In the genomic region with DNA sequence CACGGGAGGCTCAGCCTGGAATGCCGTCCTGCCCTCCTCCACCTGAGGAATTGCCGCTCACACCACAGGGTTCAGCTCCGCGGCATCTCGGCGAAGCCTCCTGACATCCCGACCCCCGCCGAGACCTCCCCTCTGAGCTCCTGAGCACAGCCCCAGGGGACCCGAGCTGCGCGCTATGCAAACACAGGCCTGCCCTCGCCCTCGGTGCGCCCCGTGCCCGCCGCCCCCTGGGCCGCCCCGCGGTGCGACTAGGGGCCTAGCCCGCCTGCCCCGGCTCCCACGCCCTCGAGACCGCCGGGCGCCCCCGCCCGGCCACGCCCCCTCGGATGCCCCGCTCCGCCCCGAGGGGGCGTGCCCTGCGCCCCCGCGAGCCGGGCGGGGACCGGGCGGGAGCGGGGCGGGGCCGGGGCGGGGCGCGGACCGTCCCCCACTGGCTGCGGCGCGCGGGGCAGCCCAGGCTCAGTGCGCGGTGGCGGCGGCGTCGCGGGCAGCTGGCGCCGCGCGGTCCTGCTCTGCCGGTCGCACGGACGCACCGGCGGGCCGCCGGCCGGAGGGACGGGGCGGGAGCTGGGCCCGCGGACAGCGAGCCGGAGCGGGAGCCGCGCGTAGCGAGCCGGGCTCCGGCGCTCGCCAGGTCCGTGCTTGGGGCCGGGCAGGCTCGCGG, we compare ENCODE assay signal across 8 cellular contexts. TPM values are rescaled to one million over a fixed set of nuclear protein-coding genes. Genes with fewer than 3 reads are reported as not detected.
DNase-seq lines count a peak whose midpoint lies in the region; ATAC-seq and TF ChIP-seq lines count a peak whose summit lies in the region.

A gene (plus strand): TSS at position 462 of the 664 bp plus-strand sequence. CDS start 642 bp downstream, outside the sequence.

- 2 to 12% (median 4%) methylated on average over 7 to 95 of the region's 95 CpGs; no CpG with 5 or more reads in 1 of the 5 donors for WGBS in stomach, 5 donors

- H3K36me3 Mint-ChIP-seq in memory B cell: no peaks in the 10 kb centered on the region

- DNase-seq in NCI-H1436 (lab: John Stamatoyannopoulos, UW) (peak; percentile 37), NCI-H1436 treated with DMSO at 0.1 percent for 48 hours (lab: John Stamatoyannopoulos, UW) (no peak), HL-60 (ENCODE audit: low read depth in 1 of 2, low spot score in 1 of 2) (no peak), dermis blood vessel endothelial cell (peak; percentile 41), memory B cell (ENCODE audit: low spot score in 2 of 2) (peak in 1 of 2 donors; percentile 46), stomach (peak; percentile 45), NCI-H510A treated with DMSO at 0.1 percent for 48 hours (lab: John Stamatoyannopoulos, UW) (no peak)

- peak within 1 kb of the TSS; percentile 46 for H3K4me3 Mint-ChIP-seq in memory B cell

- no peaks in the 10 kb centered on the region for H3K36me3 ChIP-seq in stomach

- no peaks in the 10 kb centered on the region for H3K4me1 Mint-ChIP-seq in memory B cell

- peak within 1 kb of the TSS; percentile 24 for H3K4me3 ChIP-seq in HL-60 (replicated peaks; ENCODE audit: insufficient read depth, low read length)
- H3K4me3 ChIP-seq in WI38 (ENCODE audit: low read depth, low read length): peak within 1 kb of the TSS; percentile 40
- peak within 1 kb of the TSS; percentile 52 to 64 (median 58) for H3K4me3 ChIP-seq in stomach

- TF ChIP-seq CTCF in HL-60 (IDR thresholded peaks at IDR 0.05; ENCODE audit: insufficient read depth, low read length) (no peak), WI38 (IDR thresholded peaks at IDR 0.05; ENCODE audit: low read depth, low read length) (no peak), stomach (IDR thresholded peaks at IDR 0.05) (no peak)

- H3K27ac ChIP-seq in HL-60 (replicated peaks): no peak within 1 kb of the TSS
- peak within 1 kb of the TSS; percentile 36 to 73 (median 49) for H3K27ac ChIP-seq in stomach

- no peaks in the 10 kb centered on the region for H3K9me3 Mint-ChIP-seq in memory B cell

- TF ChIP-seq POLR2A in stomach (IDR thresholded peaks at IDR 0.05): no peak

- H3K4me1 ChIP-seq in stomach: peaks cover 25 to 40% (median 30%) of the 10 kb centered on the region in 4 donors

- ATAC-seq in memory B cell (ENCODE audit: low read depth): peak; percentile 75

- peaks cover 44% of the 10 kb centered on the region for H3K27me3 ChIP-seq in HL-60 (ENCODE audit: insufficient read depth, poor library complexity, severe bottlenecking)
- H3K27me3 ChIP-seq in stomach: peaks cover 8 to 63% (median 36%) of the 10 kb centered on the region in 3 donors

- no peaks in the 10 kb centered on the region for H3K9me3 ChIP-seq in stomach

- H3K27ac Mint-ChIP-seq in memory B cell: no peak within 1 kb of the TSS

- TF ChIP-seq EP300 in stomach (IDR thresholded peaks at IDR 0.05): no peak

- intact Hi-C loops in stomach (cut with DNase I; ENCODE audit: low total_unique reads): no loop called here

- H3K27me3 Mint-ChIP-seq in memory B cell: peaks cover 11% of the 10 kb centered on the region

RNA-seq across cellular contexts. Expression of the gene that starts here (rescaled TPM):
- total RNA-seq in dermis blood vessel endothelial cell (1.1 and 1.4 TPM in 2 replicates), stomach (100 to 1,000 TPM in 1 of 5 donors, 10 to 100 TPM in 4; 20.0 to 530 (median 30.3) TPM)
- 10 to 100 TPM in 1 of 3 donors, 1 to 10 TPM in 2; 1.2 to 84.1 (median 2.7) TPM for polyA plus RNA-seq in stomach

Comparison
In these comparisons a context has a peak if more than half of its experiments do, and no peak if none do; other contexts are left out.
1. DNase-seq: peak in NCI-H1436 (single experiment), dermis blood vessel endothelial cell (single experiment) and stomach (single experiment); none in NCI-H1436 treated with DMSO at 0.1 percent for 48 hours (single experiment), HL-60 (0 of 2) and NCI-H510A treated with DMSO at 0.1 percent for 48 hours (single experiment).
2. Peak in every context shown above with its lines, with median percentiles within 50 percentile points of each other: H3K4me3 ChIP-seq.